ENCODE assay signal across 23 cellular contexts in the genomic region with DNA sequence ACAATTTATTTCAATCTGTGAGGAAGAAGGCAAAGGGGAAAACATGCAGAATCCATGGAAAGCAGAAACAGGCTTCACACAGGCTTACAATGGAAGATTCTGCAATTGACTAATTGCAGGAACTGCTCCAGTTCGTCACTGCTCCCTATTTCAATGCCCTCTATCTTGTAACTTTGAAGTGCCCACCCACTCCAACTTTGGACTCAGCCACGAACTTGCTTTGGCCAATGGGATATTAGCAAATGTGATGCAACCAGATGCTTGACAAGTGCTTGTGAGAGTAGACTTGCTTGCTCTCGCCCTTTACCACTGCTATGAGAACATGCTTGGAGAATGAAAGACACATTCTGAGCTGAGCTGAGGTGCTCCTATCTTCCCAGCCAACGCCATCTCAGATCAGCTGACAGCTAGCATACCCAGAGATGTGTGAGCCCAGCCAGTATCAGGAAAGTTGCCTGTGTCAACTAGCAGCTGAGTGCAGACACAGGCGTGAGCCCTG.
DNase-seq lines count a peak whose midpoint lies in the region; ATAC-seq and TF ChIP-seq lines count a peak whose summit lies in the region.
"Had no signal": no experiment of that assay in that cellular context is flagged by ENCODE, and none has a peak within 500 bp of the region (broad histone marks: within the 10 kb centered on the region; RNA-seq: fewer than 3 reads in every experiment).

No MANE protein-coding gene starts in this region.

- CTCF ChIA-PET in A673 (lab: Charles Lee) = no interaction called here
- CTCF ChIA-PET in HEK293 (lab: Yijun Ruan, JAX) = interaction anchor here (0.6 kb wide), 1 partner anchor 355 kb away, joined by 3 read pairs; no protein-coding TSS in a partner anchor

- H3K36me3 ChIP-seq in A673 (ENCODE audit: insufficient read depth, low read length, poor library complexity, severe bottlenecking) (no peaks in the 10 kb centered on the region), HEK293 (ENCODE audit: control insufficient read depth in 2 of 2, insufficient read depth in 1 of 2, low read length in 2 of 2) (no peaks in the 10 kb centered on the region), mesodermal cell (ENCODE audit: control insufficient read depth, insufficient read depth, low read length) (no peaks in the 10 kb centered on the region)
- H3K36me3 ChIP-seq: breast epithelium, sigmoid colon, vagina had no signal

- H3K4me1 ChIP-seq in A673 (ENCODE audit: insufficient read depth, low read length, poor library complexity, severe bottlenecking) (no peaks in the 10 kb centered on the region), HEK293 (ENCODE audit: control insufficient read depth, insufficient read depth, low read length) (peaks cover 4% of the 10 kb centered on the region), mesodermal cell (ENCODE audit: control insufficient read depth, insufficient read depth, low read length, poor library complexity, severe bottlenecking) (no peaks in the 10 kb centered on the region)
- H3K4me1 ChIP-seq: breast epithelium, vagina had no signal

- ATAC-seq in GM19035 (IDR thresholded peaks at IDR 0.05; ENCODE audit: unreplicated experiment) (no peak), HG02798 (IDR thresholded peaks at IDR 0.05; ENCODE audit: poor library complexity, unreplicated experiment) (no peak)
- ATAC-seq: activated naive CD8-positive, alpha-beta T cell treated with anti-CD3 and anti-CD28 coated beads, Interleukin-2, amount 50 U/mL, for 24 hours; mucosa of descending colon had no signal

- no TSS peak for BruUV-seq in A673 (replicated peaks; lab: Mats Ljungman, UMichigan)

- H3K4me3 ChIP-seq in A673 (ENCODE audit: low read depth, low read length, poor library complexity, severe bottlenecking) (peak overlapping the region; percentile 3), HEK293 (ENCODE audit: low read depth, low read length) (no peak overlapping the region), fibroblast of pulmonary artery (replicated peaks; ENCODE audit: low read depth, low read length) (no peak overlapping the region), mesodermal cell (ENCODE audit: extremely low read depth, insufficient read depth, low read length, poor library complexity, severe bottlenecking) (no peak overlapping the region)
- H3K4me3 ChIP-seq: breast epithelium, mucosa of descending colon, sigmoid colon, vagina had no signal

- H3K9me3 ChIP-seq in A673 (ENCODE audit: low read depth, low read length, poor library complexity, severe bottlenecking) = no peaks in the 10 kb centered on the region
- H3K9me3 ChIP-seq in HEK293 (ENCODE audit: control insufficient read depth, insufficient read depth, low read depth, low read length) = no peaks in the 10 kb centered on the region
- no peaks in the 10 kb centered on the region for H3K9me3 ChIP-seq in mesodermal cell (ENCODE audit: control insufficient read depth, low read length)
- H3K9me3 ChIP-seq: breast epithelium, mucosa of descending colon, sigmoid colon, SK-N-SH, vagina had no signal

- intact Hi-C loops in A673 (cut with micrococcal nuclease; ENCODE audit: unreplicated experiment) = no loop called here

- no peak for TF ChIP-seq CTCF in A673 (conservative IDR thresholded peaks at IDR 0.05; ENCODE audit: low read depth, low read length)
- TF ChIP-seq CTCF in HEK293 (tag by site-specific recombination; IDR thresholded peaks at IDR 0.05) = no peak
- no peak for TF ChIP-seq CTCF in fibroblast of pulmonary artery (IDR thresholded peaks at IDR 0.05; ENCODE audit: low read length, missing control alignments)

- H3K27me3 ChIP-seq in A673 (replicated peaks; ENCODE audit: insufficient read depth, low read depth, low read length, poor library complexity) = no peaks in the 10 kb centered on the region
- H3K27me3 ChIP-seq: sigmoid colon, vagina had no signal

- POLR2A ChIA-PET in A673 (lab: Charles Lee; ENCODE audit: low non-redundant PET) (interaction anchor here (0.5 kb wide), 1 partner anchor 310 kb away, joined by 4 read pairs; no protein-coding TSS in a partner anchor), HEK293 (lab: Yijun Ruan, JAX) (no interaction called here)

- no peak overlapping the region for H3K27ac ChIP-seq in A673 (ENCODE audit: low read depth, low read length, poor library complexity, severe bottlenecking)
- H3K27ac ChIP-seq in HEK293 (ENCODE audit: extremely low read depth, low read depth, low read length) = peak overlapping the region; percentile 34
- H3K27ac ChIP-seq in mesodermal cell (ENCODE audit: low read depth, low read length, severe bottlenecking) = peak overlapping the region; percentile 72
- H3K27ac ChIP-seq: breast epithelium, dorsolateral prefrontal cortex, sigmoid colon, vagina had no signal

- DNase-seq in A673 (ENCODE audit: low spot score) = peak; percentile 22
- DNase-seq in fibroblast of pulmonary artery (ENCODE audit: low read depth) = peak; percentile 0
- no peak for DNase-seq in SIG-M5 (lab: John Stamatoyannopoulos, UW)
- no peak for DNase-seq in HPDE6-E6E7 (ENCODE audit: extremely low spot score)
- DNase-seq: activated CD4-positive, CD25-positive, alpha-beta regulatory T cell treated with anti-CD3 and anti-CD28 coated beads, Interleukin-2, amount 50 U/mL, for 72 hours; activated naive CD8-positive, alpha-beta T cell treated with anti-CD3 and anti-CD28 coated beads, Interleukin-2, amount 50 U/mL, for 24 hours; DMS79 treated with DMSO at 0.1 percent for 48 hours; dorsolateral prefrontal cortex; head of caudate nucleus; KBM-7; mucosa of descending colon; NCI-H1048; NCI-H2029 treated with DMSO at 0.1 percent for 48 hours; NCI-H526; sigmoid colon; SK-N-SH; T1000 had no signal

- WGBS in mesodermal cell (ENCODE audit: insufficient coverage in 2 of 2), 2 experiments = 62 to 82% methylated on average over 2 of the region's 5 CpGs

TF ChIP-seq in HEK293, 187 proteins besides CTCF, POLR2A, EP300 and RAD21 (continues in another document):
- TF ChIP-seq, protein P1, sequence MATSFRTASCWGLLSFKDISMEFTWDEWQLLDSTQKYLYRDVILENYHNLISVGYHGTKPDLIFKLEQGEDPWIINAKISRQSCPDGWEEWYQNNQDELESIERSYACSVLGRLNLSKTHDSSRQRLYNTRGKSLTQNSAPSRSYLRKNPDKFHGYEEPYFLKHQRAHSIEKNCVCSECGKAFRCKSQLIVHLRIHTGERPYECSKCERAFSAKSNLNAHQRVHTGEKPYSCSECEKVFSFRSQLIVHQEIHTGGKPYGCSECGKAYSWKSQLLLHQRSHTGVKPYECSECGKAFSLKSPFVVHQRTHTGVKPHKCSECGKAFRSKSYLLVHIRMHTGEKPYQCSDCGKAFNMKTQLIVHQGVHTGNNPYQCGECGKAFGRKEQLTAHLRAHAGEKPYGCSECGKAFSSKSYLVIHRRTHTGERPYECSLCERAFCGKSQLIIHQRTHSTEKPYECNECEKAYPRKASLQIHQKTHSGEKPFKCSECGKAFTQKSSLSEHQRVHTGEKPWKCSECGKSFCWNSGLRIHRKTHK (tag by site-specific recombination; IDR thresholded peaks at IDR 0.05) = no peak
- peak; percentile 60; the same call in 1 of the 2 replicates for TF ChIP-seq TRIM28 (IDR thresholded peaks at IDR 0.05; ENCODE audit: borderline replicate concordance, low read length)
- no peak for TF ChIP-seq KLF9 (tag by site-specific recombination; IDR thresholded peaks at IDR 0.05; ENCODE audit: low read depth)
- no peak for TF ChIP-seq ZNF529 (tag by site-specific recombination; IDR thresholded peaks at IDR 0.05; ENCODE audit: insufficient replicate concordance)
- no peak for TF ChIP-seq ZNF37A (tag by site-specific recombination; IDR thresholded peaks at IDR 0.05)
- TF ChIP-seq HOXA7 (CRISPR knock-in tag; IDR thresholded peaks at IDR 0.05; ENCODE audit: borderline replicate concordance) = no peak
- TF ChIP-seq ZNF629 (tag by site-specific recombination; IDR thresholded peaks at IDR 0.05) = 0 out of 2 replicates have a peak, but pooled peaks have one; percentile 15
- TF ChIP-seq, protein P2, sequence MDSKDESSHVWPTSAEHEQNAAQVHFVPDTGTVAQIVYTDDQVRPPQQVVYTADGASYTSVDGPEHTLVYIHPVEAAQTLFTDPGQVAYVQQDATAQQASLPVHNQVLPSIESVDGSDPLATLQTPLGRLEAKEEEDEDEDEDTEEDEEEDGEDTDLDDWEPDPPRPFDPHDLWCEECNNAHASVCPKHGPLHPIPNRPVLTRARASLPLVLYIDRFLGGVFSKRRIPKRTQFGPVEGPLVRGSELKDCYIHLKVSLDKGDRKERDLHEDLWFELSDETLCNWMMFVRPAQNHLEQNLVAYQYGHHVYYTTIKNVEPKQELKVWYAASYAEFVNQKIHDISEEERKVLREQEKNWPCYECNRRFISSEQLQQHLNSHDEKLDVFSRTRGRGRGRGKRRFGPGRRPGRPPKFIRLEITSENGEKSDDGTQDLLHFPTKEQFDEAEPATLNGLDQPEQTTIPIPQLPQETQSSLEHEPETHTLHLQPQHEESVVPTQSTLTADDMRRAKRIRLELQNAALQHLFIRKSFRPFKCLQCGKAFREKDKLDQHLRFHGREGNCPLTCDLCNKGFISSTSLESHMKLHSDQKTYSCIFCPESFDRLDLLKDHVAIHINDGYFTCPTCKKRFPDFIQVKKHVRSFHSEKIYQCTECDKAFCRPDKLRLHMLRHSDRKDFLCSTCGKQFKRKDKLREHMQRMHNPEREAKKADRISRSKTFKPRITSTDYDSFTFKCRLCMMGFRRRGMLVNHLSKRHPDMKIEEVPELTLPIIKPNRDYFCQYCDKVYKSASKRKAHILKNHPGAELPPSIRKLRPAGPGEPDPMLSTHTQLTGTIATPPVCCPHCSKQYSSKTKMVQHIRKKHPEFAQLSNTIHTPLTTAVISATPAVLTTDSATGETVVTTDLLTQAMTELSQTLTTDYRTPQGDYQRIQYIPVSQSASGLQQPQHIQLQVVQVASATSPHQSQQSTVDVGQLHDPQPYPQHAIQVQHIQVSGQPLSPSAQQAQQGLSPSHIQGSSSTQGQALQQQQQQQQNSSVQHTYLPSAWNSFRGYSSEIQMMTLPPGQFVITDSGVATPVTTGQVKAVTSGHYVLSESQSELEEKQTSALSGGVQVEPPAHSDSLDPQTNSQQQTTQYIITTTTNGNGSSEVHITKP (tag by site-specific recombination; IDR thresholded peaks at IDR 0.05) = peak; percentile 91
- no peak for TF ChIP-seq SP7 (tag by site-specific recombination; IDR thresholded peaks at IDR 0.05)
- no peak for TF ChIP-seq ZNF404 (tag by site-specific recombination; IDR thresholded peaks at IDR 0.05)
- TF ChIP-seq REPIN1 (tag by site-specific recombination; IDR thresholded peaks at IDR 0.05; ENCODE audit: low read depth) = no peak

Comparison
In these comparisons a context has a peak if more than half of its experiments do, and no peak if none do; other contexts are left out.
1. DNase-seq: peak in A673 (single experiment) and fibroblast of pulmonary artery (single experiment); none in SIG-M5 (single experiment) and HPDE6-E6E7 (single experiment).